2 cellular contexts compared by ENCODE assay signal in the genomic region with DNA sequence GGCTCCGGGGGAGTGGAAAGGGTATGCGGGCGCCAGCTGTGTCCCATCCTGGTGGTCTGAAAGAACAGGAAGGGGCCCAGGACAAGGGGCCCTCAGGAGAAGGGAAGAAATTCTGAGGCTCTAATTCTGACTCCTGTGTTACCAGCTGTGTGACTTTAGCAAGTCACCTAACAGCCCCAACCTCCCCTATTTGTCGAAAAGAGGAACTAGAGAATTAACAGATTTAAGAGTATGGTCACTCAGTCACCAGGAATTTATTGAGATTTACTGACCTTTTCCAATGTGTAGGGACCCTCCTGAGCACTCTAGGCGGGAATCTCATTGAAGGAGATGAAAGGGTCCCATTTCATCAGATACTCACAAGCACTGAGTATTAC.
TF ChIP-seq lines count a peak whose summit lies in the region.

No MANE protein-coding gene starts in this region.

TF ChIP-seq in A549, 52 proteins besides CTCF, POLR2A, EP300 and RAD21 (continued from another document):
- no peak for TF ChIP-seq HDAC2 (IDR thresholded peaks at IDR 0.05)
- TF ChIP-seq PHF8 (IDR thresholded peaks at IDR 0.05; ENCODE audit: borderline replicate concordance, low read depth) = no peak
- TF ChIP-seq, protein P1, sequence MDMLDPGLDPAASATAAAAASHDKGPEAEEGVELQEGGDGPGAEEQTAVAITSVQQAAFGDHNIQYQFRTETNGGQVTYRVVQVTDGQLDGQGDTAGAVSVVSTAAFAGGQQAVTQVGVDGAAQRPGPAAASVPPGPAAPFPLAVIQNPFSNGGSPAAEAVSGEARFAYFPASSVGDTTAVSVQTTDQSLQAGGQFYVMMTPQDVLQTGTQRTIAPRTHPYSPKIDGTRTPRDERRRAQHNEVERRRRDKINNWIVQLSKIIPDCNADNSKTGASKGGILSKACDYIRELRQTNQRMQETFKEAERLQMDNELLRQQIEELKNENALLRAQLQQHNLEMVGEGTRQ (IDR thresholded peaks at IDR 0.05) = no peak
- TF ChIP-seq EHF (CRISPR knock-in tag; IDR thresholded peaks at IDR 0.05) = no peak
- TF ChIP-seq, protein P2, sequence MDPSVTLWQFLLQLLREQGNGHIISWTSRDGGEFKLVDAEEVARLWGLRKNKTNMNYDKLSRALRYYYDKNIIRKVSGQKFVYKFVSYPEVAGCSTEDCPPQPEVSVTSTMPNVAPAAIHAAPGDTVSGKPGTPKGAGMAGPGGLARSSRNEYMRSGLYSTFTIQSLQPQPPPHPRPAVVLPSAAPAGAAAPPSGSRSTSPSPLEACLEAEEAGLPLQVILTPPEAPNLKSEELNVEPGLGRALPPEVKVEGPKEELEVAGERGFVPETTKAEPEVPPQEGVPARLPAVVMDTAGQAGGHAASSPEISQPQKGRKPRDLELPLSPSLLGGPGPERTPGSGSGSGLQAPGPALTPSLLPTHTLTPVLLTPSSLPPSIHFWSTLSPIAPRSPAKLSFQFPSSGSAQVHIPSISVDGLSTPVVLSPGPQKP (IDR thresholded peaks at IDR 0.05; ENCODE audit: low read depth, low read length) = no peak
- no peak for TF ChIP-seq MYC (IDR thresholded peaks at IDR 0.05; ENCODE audit: borderline replicate concordance, low read length)
- no peak for TF ChIP-seq ESRRA (IDR thresholded peaks at IDR 0.05; ENCODE audit: borderline replicate concordance, low read length)
- TF ChIP-seq SREBF2 (IDR thresholded peaks at IDR 0.05) = no peak
- TF ChIP-seq MAZ (IDR thresholded peaks at IDR 0.05; ENCODE audit: borderline replicate concordance, low read depth, low read length) = no peak
- no peak for TF ChIP-seq KDM1A (IDR thresholded peaks at IDR 0.05; ENCODE audit: low read depth)
- no peak for TF ChIP-seq EHMT2 (IDR thresholded peaks at IDR 0.05; ENCODE audit: low read depth)
- TF ChIP-seq HEYL (CRISPR knock-in tag; IDR thresholded peaks at IDR 0.05) = no peak
- TF ChIP-seq RARB (CRISPR knock-in tag; IDR thresholded peaks at IDR 0.05) = no peak

TF ChIP-seq in WTC11, 78 proteins besides CTCF, POLR2A, EP300 and RAD21 (continued from another document):
- TF ChIP-seq, protein P3, sequence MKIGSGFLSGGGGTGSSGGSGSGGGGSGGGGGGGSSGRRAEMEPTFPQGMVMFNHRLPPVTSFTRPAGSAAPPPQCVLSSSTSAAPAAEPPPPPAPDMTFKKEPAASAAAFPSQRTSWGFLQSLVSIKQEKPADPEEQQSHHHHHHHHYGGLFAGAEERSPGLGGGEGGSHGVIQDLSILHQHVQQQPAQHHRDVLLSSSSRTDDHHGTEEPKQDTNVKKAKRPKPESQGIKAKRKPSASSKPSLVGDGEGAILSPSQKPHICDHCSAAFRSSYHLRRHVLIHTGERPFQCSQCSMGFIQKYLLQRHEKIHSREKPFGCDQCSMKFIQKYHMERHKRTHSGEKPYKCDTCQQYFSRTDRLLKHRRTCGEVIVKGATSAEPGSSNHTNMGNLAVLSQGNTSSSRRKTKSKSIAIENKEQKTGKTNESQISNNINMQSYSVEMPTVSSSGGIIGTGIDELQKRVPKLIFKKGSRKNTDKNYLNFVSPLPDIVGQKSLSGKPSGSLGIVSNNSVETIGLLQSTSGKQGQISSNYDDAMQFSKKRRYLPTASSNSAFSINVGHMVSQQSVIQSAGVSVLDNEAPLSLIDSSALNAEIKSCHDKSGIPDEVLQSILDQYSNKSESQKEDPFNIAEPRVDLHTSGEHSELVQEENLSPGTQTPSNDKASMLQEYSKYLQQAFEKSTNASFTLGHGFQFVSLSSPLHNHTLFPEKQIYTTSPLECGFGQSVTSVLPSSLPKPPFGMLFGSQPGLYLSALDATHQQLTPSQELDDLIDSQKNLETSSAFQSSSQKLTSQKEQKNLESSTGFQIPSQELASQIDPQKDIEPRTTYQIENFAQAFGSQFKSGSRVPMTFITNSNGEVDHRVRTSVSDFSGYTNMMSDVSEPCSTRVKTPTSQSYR (CRISPR knock-in tag; IDR thresholded peaks at IDR 0.05) = no peak
- TF ChIP-seq ELF4 (CRISPR knock-in tag; IDR thresholded peaks at IDR 0.05; ENCODE audit: low read depth) (no peak), MYBL2 (CRISPR knock-in tag; IDR thresholded peaks at IDR 0.05) (no peak), TP53 (CRISPR knock-in tag; IDR thresholded peaks at IDR 0.05) (no peak), SP1 (CRISPR knock-in tag; conservative IDR thresholded peaks at IDR 0.05) (no peak), JAZF1 (CRISPR knock-in tag; IDR thresholded peaks at IDR 0.05) (no peak), MAX (CRISPR knock-in tag; IDR thresholded peaks at IDR 0.05) (no peak), FOXP1 (CRISPR knock-in tag; IDR thresholded peaks at IDR 0.05; ENCODE audit: borderline replicate concordance) (no peak), FOXJ3 (CRISPR knock-in tag; IDR thresholded peaks at IDR 0.05; ENCODE audit: borderline replicate concordance) (no peak), JUN (CRISPR knock-in tag; IDR thresholded peaks at IDR 0.05) (no peak), GTF2I (CRISPR knock-in tag; conservative IDR thresholded peaks at IDR 0.05) (no peak), HMGA2 (CRISPR knock-in tag; IDR thresholded peaks at IDR 0.05) (no peak)
- TF ChIP-seq, protein P4, sequence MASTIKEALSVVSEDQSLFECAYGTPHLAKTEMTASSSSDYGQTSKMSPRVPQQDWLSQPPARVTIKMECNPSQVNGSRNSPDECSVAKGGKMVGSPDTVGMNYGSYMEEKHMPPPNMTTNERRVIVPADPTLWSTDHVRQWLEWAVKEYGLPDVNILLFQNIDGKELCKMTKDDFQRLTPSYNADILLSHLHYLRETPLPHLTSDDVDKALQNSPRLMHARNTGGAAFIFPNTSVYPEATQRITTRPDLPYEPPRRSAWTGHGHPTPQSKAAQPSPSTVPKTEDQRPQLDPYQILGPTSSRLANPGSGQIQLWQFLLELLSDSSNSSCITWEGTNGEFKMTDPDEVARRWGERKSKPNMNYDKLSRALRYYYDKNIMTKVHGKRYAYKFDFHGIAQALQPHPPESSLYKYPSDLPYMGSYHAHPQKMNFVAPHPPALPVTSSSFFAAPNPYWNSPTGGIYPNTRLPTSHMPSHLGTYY (CRISPR knock-in tag; IDR thresholded peaks at IDR 0.05) = no peak
- TF ChIP-seq, protein P5, sequence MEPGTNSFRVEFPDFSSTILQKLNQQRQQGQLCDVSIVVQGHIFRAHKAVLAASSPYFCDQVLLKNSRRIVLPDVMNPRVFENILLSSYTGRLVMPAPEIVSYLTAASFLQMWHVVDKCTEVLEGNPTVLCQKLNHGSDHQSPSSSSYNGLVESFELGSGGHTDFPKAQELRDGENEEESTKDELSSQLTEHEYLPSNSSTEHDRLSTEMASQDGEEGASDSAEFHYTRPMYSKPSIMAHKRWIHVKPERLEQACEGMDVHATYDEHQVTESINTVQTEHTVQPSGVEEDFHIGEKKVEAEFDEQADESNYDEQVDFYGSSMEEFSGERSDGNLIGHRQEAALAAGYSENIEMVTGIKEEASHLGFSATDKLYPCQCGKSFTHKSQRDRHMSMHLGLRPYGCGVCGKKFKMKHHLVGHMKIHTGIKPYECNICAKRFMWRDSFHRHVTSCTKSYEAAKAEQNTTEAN (CRISPR knock-in tag; IDR thresholded peaks at IDR 0.05) = no peak
- TF ChIP-seq, protein P6, sequence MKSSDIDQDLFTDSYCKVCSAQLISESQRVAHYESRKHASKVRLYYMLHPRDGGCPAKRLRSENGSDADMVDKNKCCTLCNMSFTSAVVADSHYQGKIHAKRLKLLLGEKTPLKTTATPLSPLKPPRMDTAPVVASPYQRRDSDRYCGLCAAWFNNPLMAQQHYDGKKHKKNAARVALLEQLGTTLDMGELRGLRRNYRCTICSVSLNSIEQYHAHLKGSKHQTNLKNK (CRISPR knock-in tag; IDR thresholded peaks at IDR 0.05) = no peak
TF ChIP-seq in WTC11: peak in this region for 0.
